In genomic region chr20:33668087-33668790, GRCh38 we compare ENCODE assay signal across 8 cellular contexts. TPM values are rescaled to one million over a fixed set of nuclear protein-coding genes. Genes with fewer than 3 reads are reported as not detected.
DNase-seq lines count a peak whose midpoint lies in the region; ATAC-seq, FAIRE-seq and TF ChIP-seq lines count a peak whose summit lies in the region.

No MANE protein-coding gene starts in this region.

- no peak for TF ChIP-seq POLR2A in GM12891 (IDR thresholded peaks at IDR 0.05; ENCODE audit: low read depth, low read length)

- DNase-seq in PC-3 (no peak), astrocyte of the spinal cord (ENCODE audit: low read depth, low spot score) (peak; percentile 71), retina (no peak), GM12891 (ENCODE audit: insufficient read length, low spot score) (no peak)
- peak; percentile 46 to 59 for DNase-seq in stimulated activated CD8-positive, alpha-beta memory T cell treated with anti-CD3 and anti-CD28 coated beads, Interleukin-15, amount 100 ng/mL, for 4 hours (ENCODE audit: low read depth in 2 of 2)

- CTCF ChIA-PET in PC-3 (lab: Charles Lee), result interaction anchor here (0.7 to 1.3 kb wide), 5 partner anchors 21 to 223 kb away, joined by 3 to 7 read pairs (median 3); no protein-coding TSS in a partner anchor

- no peak overlapping the region for H2AFZ ChIP-seq in PC-3 (ENCODE audit: low read length)

- H3K36me3 ChIP-seq in BLaER1 treated with 17β-estradiol and CSF1 and Interleukin-3, amounts not matched to agents 10 nM and 100 nM, result peaks cover 0 to 15% (median 0%) of the 10 kb centered on the region in 11 experiments; a peak in 5 of 22 replicates
- peaks cover 14% of the 10 kb centered on the region; the same call in 1 of the 2 replicates for H3K36me3 ChIP-seq in PC-3 (ENCODE audit: low read depth, low read length)
- peaks cover 0 to 4% (median 0%) of the 10 kb centered on the region in 4 donors for H3K36me3 ChIP-seq in liver (ENCODE audit: control insufficient read depth in 4 of 4, insufficient read depth in 3 of 4, low read depth in 1 of 4, low read length in 3 of 4)

- H3K9ac ChIP-seq in BLaER1 treated with 17β-estradiol and CSF1 and Interleukin-3, amounts not matched to agents 10 nM and 100 nM, result peak overlapping the region in 7 of 11 experiments; percentile 72 to 82 (median 78); a peak in 13 of 22 replicates
- H3K9ac ChIP-seq in PC-3 (ENCODE audit: low read length) (no peak overlapping the region), liver (ENCODE audit: low read depth in 1 of 2, low read length in 2 of 2) (no peak overlapping the region)

- BruUV-seq in PC-3 (replicated peaks; lab: Mats Ljungman, UMichigan), result TSS peak; percentile 24

- in situ Hi-C loops in astrocyte of the spinal cord (cut with HindIII; ENCODE audit: low sequenced_read_pairs), result no loop called here

- H3K4me2 ChIP-seq in BLaER1 treated with 17β-estradiol and CSF1 and Interleukin-3, amounts not matched to agents 10 nM and 100 nM, result peak overlapping the region; percentile 89 to 99 (median 97)
- H3K4me2 ChIP-seq in PC-3 (ENCODE audit: low read length), result peak overlapping the region; percentile 84

- no peaks in the 10 kb centered on the region for H3K27me3 ChIP-seq in BLaER1 treated with 17β-estradiol and CSF1 and Interleukin-3, amounts not matched to agents 10 nM and 100 nM
- H3K27me3 ChIP-seq in PC-3 (ENCODE audit: low read length), result no peaks in the 10 kb centered on the region
- no peaks in the 10 kb centered on the region for H3K27me3 ChIP-seq in liver (ENCODE audit: control insufficient read depth in 4 of 4, insufficient read depth in 4 of 4, low read length in 3 of 4)

- peak overlapping the region in 1 of 11 experiments; percentile 78; a peak in 1 of 22 replicates for H3K27ac ChIP-seq in BLaER1 treated with 17β-estradiol and CSF1 and Interleukin-3, amounts not matched to agents 10 nM and 100 nM
- no peak overlapping the region for H3K27ac ChIP-seq in PC-3 (ENCODE audit: low read length)
- H3K27ac ChIP-seq in liver (ENCODE audit: low read depth in 1 of 2, low read length in 2 of 2), result no peak overlapping the region

- peak; percentile 85 for TF ChIP-seq CTCF in PC-3 (conservative IDR thresholded peaks at IDR 0.05; ENCODE audit: low read depth, low read length)
- peak; percentile 86 for TF ChIP-seq CTCF in astrocyte of the spinal cord (IDR thresholded peaks at IDR 0.05; ENCODE audit: low read depth, low read length)
- peak; percentile 85 for TF ChIP-seq CTCF in liver (IDR thresholded peaks at IDR 0.05; ENCODE audit: low read depth, low read length, missing input control)

- ATAC-seq in GM21529 (IDR thresholded peaks at IDR 0.05; ENCODE audit: unreplicated experiment), result peak; percentile 29
- ATAC-seq in PC-3, result peak; percentile 43

- no peaks in the 10 kb centered on the region for H3K9me3 ChIP-seq in BLaER1 treated with 17β-estradiol and CSF1 and Interleukin-3, amounts not matched to agents 10 nM and 100 nM (replicated peaks in 1 of 11)
- H3K9me3 ChIP-seq in PC-3 (ENCODE audit: low read length), result no peaks in the 10 kb centered on the region
- H3K9me3 ChIP-seq in liver (ENCODE audit: control insufficient read depth in 4 of 4, low read length in 3 of 4), result no peaks in the 10 kb centered on the region

- POLR2A ChIA-PET in PC-3 (lab: Charles Lee; ENCODE audit: unreplicated experiment), result interaction anchor here (0.7 kb wide), 1 partner anchor 179 kb away, joined by 4 read pairs; the partner anchor contains the start of gene CBFA2T2

- intact Hi-C loops in PC-3 (cut with micrococcal nuclease), result loop anchor here (5.0 kb wide), 1 partner anchor 211 kb away; no protein-coding TSS in a partner anchor

- H3K79me2 ChIP-seq in PC-3 (ENCODE audit: low read length), result peaks cover 23% of the 10 kb centered on the region

- H4K20me1 ChIP-seq in BLaER1 treated with 17β-estradiol and CSF1 and Interleukin-3, amounts not matched to agents 10 nM and 100 nM, result peaks cover 0 to 51% (median 14%) of the 10 kb centered on the region in 11 experiments; a peak in 13 of 22 replicates
- no peaks in the 10 kb centered on the region for H4K20me1 ChIP-seq in PC-3 (ENCODE audit: low read length)

- no peaks in the 10 kb centered on the region for H3K9me2 ChIP-seq in PC-3 (replicated peaks; ENCODE audit: low read length)

- H3F3A ChIP-seq in PC-3 (ENCODE audit: low read length, unreplicated experiment), result no peaks in the 10 kb centered on the region

- H3K4me1 ChIP-seq in BLaER1 treated with 17β-estradiol and CSF1 and Interleukin-3, amounts not matched to agents 10 nM and 100 nM, result peaks cover 79 to 96% (median 92%) of the 10 kb centered on the region in 10 experiments
- H3K4me1 ChIP-seq in PC-3 (ENCODE audit: insufficient read depth, low read length) (peaks cover 28% of the 10 kb centered on the region; the same call in 1 of the 2 replicates), liver (ENCODE audit: control insufficient read depth in 4 of 4, insufficient read depth in 4 of 4, low read length in 3 of 4) (peaks cover 4 to 48% (median 18%) of the 10 kb centered on the region in 4 donors)

- H3K4me3 ChIP-seq in BLaER1 treated with 17β-estradiol and CSF1 and Interleukin-3, amounts not matched to agents 10 nM and 100 nM, result peak overlapping the region; percentile 55 to 71 (median 62); a peak in 19 of 20 replicates
- peak overlapping the region; percentile 65; the same call in 1 of the 2 replicates for H3K4me3 ChIP-seq in PC-3 (ENCODE audit: low read length)
- no peak overlapping the region for H3K4me3 ChIP-seq in astrocyte of the spinal cord (ENCODE audit: low read depth, low read length)
- no peak overlapping the region for H3K4me3 ChIP-seq in liver (ENCODE audit: low read depth in 1 of 3, low read length in 3 of 3)

- no peak for FAIRE-seq in GM12891 (lab: Jason Lieb, UNC)

- TF ChIP-seq RAD21 in liver (IDR thresholded peaks at IDR 0.05), result no peak

- WGBS in liver, result 44% methylated on average over 12 of the region's 12 CpGs

TF ChIP-seq in liver, 16 proteins besides CTCF, POLR2A, EP300 and RAD21:
- TF ChIP-seq YY1 (IDR thresholded peaks at IDR 0.05), result peak; percentile 0
- no peak for TF ChIP-seq ATF3 (IDR thresholded peaks at IDR 0.05)
- TF ChIP-seq HNF4G (IDR thresholded peaks at IDR 0.05), result no peak

TF ChIP-seq in GM12891, 5 proteins besides CTCF, POLR2A, EP300 and RAD21:
- TF ChIP-seq TAF1 (IDR thresholded peaks at IDR 0.05; ENCODE audit: low read depth, low read length) (no peak), POU2F2 (IDR thresholded peaks at IDR 0.05; ENCODE audit: low read depth, low read length) (no peak)

RNA-seq across cellular contexts. Expression of gene ACTL10, which starts 1.5 kb away (rescaled TPM):
- 1.6 and 2.8 TPM in 2 replicates for total RNA-seq in PC-3 (2014; rRNA removed)
- under 1 TPM; 0.33 to 0.50 TPM for total RNA-seq in liver
- under 1 TPM; 0.10 to 0.37 TPM for polyA plus RNA-seq in liver
- polyA plus RNA-seq in GM12891 (2012; ENCODE audit: low read depth, missing spikeins), result 0.46 TPM

RNA-seq across cellular contexts. Expression of gene NECAB3, which starts 6.0 kb away (rescaled TPM):
- total RNA-seq in PC-3 (2014; rRNA removed) (41.2 and 43.5 TPM in 2 replicates), liver (10 to 100 TPM; 11.0 to 14.8 TPM)
- polyA plus RNA-seq in liver, result 10 to 100 TPM; 10.5 to 11.2 TPM
- 6.2 TPM for polyA plus RNA-seq in GM12891 (2012; ENCODE audit: low read depth, missing spikeins)

RNA-seq across cellular contexts. Expression of gene C20orf144, which starts 6.1 kb away (rescaled TPM):
- 0.17 TPM in 1 of 2 replicates, not detected in the other for total RNA-seq in PC-3 (2014; rRNA removed)
- not detected for total RNA-seq in liver
- polyA plus RNA-seq in liver, result not detected
- 0.06 TPM for polyA plus RNA-seq in GM12891 (2012; ENCODE audit: low read depth, missing spikeins)

RNA-seq across cellular contexts. Expression of gene E2F1, which starts 17.9 kb away (rescaled TPM):
- total RNA-seq in PC-3 (2014; rRNA removed) (63.7 and 72.2 TPM in 2 replicates), liver (10 to 100 TPM in 1 of 2 donors, under 1 TPM in 1; 0.17 to 11.0 TPM)
- 1 to 10 TPM in 1 of 2 donors, under 1 TPM in 1; 0.10 to 1.6 TPM for polyA plus RNA-seq in liver
- 20.6 TPM for polyA plus RNA-seq in GM12891 (2012; ENCODE audit: low read depth, missing spikeins)

RNA-seq across cellular contexts. Expression of gene PXMP4, which starts 51.9 kb away (rescaled TPM):
- total RNA-seq in PC-3 (2014; rRNA removed) (not detected in 2 replicates), liver (10 to 100 TPM in 1 of 2 donors, 1 to 10 TPM in 1; 7.5 to 11.1 TPM)
- 10 to 100 TPM in 1 of 2 donors, 1 to 10 TPM in 1; 5.5 to 16.0 TPM for polyA plus RNA-seq in liver
- 6.0 TPM for polyA plus RNA-seq in GM12891 (2012; ENCODE audit: low read depth, missing spikeins)

Comparison
In these comparisons a context has a peak if more than half of its experiments do, and no peak if none do; other contexts are left out.
1. H3K4me3 ChIP-seq: peak in BLaER1 treated with 17β-estradiol and CSF1 and Interleukin-3, amounts not matched to agents 10 nM and 100 nM (10 of 10) and PC-3 (single experiment); none in astrocyte of the spinal cord (single experiment) and liver (0 of 3).
2. H3K9ac ChIP-seq: peak in BLaER1 treated with 17β-estradiol and CSF1 and Interleukin-3, amounts not matched to agents 10 nM and 100 nM (7 of 11); none in PC-3 (single experiment) and liver (0 of 2).
3. DNase-seq: peak in astrocyte of the spinal cord (single experiment) and stimulated activated CD8-positive, alpha-beta memory T cell treated with anti-CD3 and anti-CD28 coated beads, Interleukin-15, amount 100 ng/mL, for 4 hours (2 of 2); none in PC-3 (single experiment), retina (single experiment) and GM12891 (single experiment).
4. Peak in every context shown above with its lines, with median percentiles within 50 percentile points of each other: CTCF ChIP-seq.